In the genomic region with DNA sequence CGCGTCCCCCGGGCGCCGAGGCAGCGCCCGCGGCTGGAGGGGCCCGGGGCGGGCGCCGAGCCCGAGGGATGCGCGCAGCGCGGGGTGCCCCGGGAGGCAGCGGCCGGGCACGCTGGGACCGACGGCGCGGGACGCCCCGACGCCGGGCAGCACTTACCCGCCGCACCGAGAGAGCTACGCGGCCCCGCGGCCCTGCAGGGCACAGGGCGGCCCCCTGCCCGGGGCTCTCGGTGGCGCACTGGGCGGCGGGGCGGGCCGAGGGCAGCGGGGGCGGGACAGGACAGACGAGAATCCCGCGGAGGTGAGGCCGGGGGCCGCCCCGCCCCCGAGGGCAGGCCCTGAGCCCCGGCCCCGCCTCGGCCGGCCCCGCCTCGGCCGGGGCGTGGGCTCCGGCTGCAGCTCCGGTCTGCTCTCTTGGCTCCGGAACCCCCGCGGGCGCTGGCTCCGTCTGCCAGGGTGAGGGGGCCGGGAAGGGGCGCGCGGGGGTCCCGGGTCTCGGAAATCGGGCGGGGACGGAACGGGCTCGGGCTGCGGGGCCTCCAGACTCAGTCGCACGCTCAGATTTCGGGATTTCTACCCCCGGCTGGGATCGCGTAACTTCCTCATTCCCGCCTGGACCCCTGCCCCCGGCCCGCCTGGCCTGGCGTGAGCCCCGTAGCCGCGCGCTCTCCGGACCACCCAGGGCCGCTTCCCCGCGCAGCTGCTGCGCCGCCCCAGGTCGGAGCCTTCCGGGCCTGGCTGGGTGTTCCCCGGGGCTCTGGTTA, we compare ENCODE assay signal across 8 cellular contexts. TPM values are rescaled to one million over a fixed set of nuclear protein-coding genes. Genes with fewer than 3 reads are reported as not detected.
A peak's percentile ranks its signal among the peaks of the same experiment; 100 is the strongest.
DNase-seq lines count a peak whose midpoint lies in the region; ATAC-seq and TF ChIP-seq lines count a peak whose summit lies in the region.

A gene with protein sequence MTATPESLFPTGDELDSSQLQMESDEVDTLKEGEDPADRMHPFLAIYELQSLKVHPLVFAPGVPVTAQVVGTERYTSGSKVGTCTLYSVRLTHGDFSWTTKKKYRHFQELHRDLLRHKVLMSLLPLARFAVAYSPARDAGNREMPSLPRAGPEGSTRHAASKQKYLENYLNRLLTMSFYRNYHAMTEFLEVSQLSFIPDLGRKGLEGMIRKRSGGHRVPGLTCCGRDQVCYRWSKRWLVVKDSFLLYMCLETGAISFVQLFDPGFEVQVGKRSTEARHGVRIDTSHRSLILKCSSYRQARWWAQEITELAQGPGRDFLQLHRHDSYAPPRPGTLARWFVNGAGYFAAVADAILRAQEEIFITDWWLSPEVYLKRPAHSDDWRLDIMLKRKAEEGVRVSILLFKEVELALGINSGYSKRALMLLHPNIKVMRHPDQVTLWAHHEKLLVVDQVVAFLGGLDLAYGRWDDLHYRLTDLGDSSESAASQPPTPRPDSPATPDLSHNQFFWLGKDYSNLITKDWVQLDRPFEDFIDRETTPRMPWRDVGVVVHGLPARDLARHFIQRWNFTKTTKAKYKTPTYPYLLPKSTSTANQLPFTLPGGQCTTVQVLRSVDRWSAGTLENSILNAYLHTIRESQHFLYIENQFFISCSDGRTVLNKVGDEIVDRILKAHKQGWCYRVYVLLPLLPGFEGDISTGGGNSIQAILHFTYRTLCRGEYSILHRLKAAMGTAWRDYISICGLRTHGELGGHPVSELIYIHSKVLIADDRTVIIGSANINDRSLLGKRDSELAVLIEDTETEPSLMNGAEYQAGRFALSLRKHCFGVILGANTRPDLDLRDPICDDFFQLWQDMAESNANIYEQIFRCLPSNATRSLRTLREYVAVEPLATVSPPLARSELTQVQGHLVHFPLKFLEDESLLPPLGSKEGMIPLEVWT (plus strand): TSS at position 383 of the 764 bp plus-strand sequence. CDS start 621 bp downstream, outside the sequence.

- CTCF ChIA-PET in activated CD4-positive, alpha-beta memory T cell treated with anti-CD3 and anti-CD28 coated beads for 36 hours (lab: Charles Lee), result interaction anchor here (1.1 to 2.8 kb wide), 6 partner anchors 17 to 330 kb away, joined by 3 to 28 read pairs (median 4); a partner anchor contains a TSS

- DNase-seq in AG08395 (ENCODE audit: low spot score) (peak; percentile 98), NCI-H748 (lab: John Stamatoyannopoulos, UW; ENCODE audit: unreplicated experiment) (peak; percentile 92), lower leg skin (ENCODE audit: low spot score in 2 of 2) (peak; percentile 76 to 96)
- peak; percentile 92 for DNase-seq in activated CD4-positive, alpha-beta memory T cell treated with anti-CD3 and anti-CD28 coated beads for 36 hours
- DNase-seq in stimulated activated CD4-positive, alpha-beta T cell treated with anti-CD3 and anti-CD28 coated beads, Interleukin-4, amount 100 ng/mL, for 24 hours, result peak; percentile 86

- H3K36me3 ChIP-seq in duodenal mucosa (ENCODE audit: control insufficient read depth in 1 of 2, insufficient read depth in 2 of 2, low read length in 2 of 2), result peaks cover 0 to 5% of the 10 kb centered on the region in 2 donors

- no peaks in the 10 kb centered on the region for H3K9me3 Mint-ChIP-seq in activated CD4-positive, alpha-beta memory T cell treated with anti-CD3 and anti-CD28 coated beads for 36 hours

- H3K27ac Mint-ChIP-seq in activated CD4-positive, alpha-beta memory T cell treated with anti-CD3 and anti-CD28 coated beads for 36 hours, result no peak within 1 kb of the TSS

- H3K36me3 Mint-ChIP-seq in activated CD4-positive, alpha-beta memory T cell treated with anti-CD3 and anti-CD28 coated beads for 36 hours, result peaks cover 4% of the 10 kb centered on the region

- peaks cover 12 to 17% of the 10 kb centered on the region in 2 donors for H3K4me1 ChIP-seq in duodenal mucosa (ENCODE audit: control insufficient read depth in 1 of 2, insufficient read depth in 2 of 2, low read length in 2 of 2)

- no peaks in the 10 kb centered on the region for H3K27me3 Mint-ChIP-seq in activated CD4-positive, alpha-beta memory T cell treated with anti-CD3 and anti-CD28 coated beads for 36 hours

- peak within 1 kb of the TSS; percentile 71 to 74 for H3K4me3 ChIP-seq in duodenal mucosa (ENCODE audit: low read depth in 1 of 2, low read length in 2 of 2)
- peak within 1 kb of the TSS; percentile 55 for H3K4me3 ChIP-seq in lower leg skin (ENCODE audit: low read depth, poor library complexity, severe bottlenecking)

- TF ChIP-seq CTCF in lower leg skin (IDR thresholded peaks at IDR 0.05), result no peak

- POLR2A ChIA-PET in activated CD4-positive, alpha-beta memory T cell treated with anti-CD3 and anti-CD28 coated beads for 36 hours (lab: Charles Lee), result interaction anchor here (0.6 to 2.1 kb wide), 6 partner anchors 9 to 240 kb away, joined by 3 to 8 read pairs (median 4); a partner anchor contains a TSS

- H3K27me3 ChIP-seq in duodenal mucosa (ENCODE audit: control insufficient read depth in 1 of 2, insufficient read depth in 2 of 2, low read length in 2 of 2), result no peaks in the 10 kb centered on the region

- intact Hi-C loops in activated CD4-positive, alpha-beta memory T cell treated with anti-CD3 and anti-CD28 coated beads for 36 hours (cut with micrococcal nuclease), result loop anchor here (1.0 kb wide), 1 partner anchor 11 kb away; a partner anchor contains a TSS
- intact Hi-C loops in lower leg skin (cut with DNase I; ENCODE audit: low total_unique reads), result no loop called here

- no peak for TF ChIP-seq POLR2A in lower leg skin (IDR thresholded peaks at IDR 0.05)

- peaks cover 14% of the 10 kb centered on the region for H3K4me1 Mint-ChIP-seq in activated CD4-positive, alpha-beta memory T cell treated with anti-CD3 and anti-CD28 coated beads for 36 hours (ENCODE audit: low read depth)

- no peaks in the 10 kb centered on the region for H3K9me3 ChIP-seq in duodenal mucosa (ENCODE audit: control insufficient read depth in 1 of 2, low read length in 2 of 2)

- no peak within 1 kb of the TSS for H3K27ac ChIP-seq in duodenal mucosa (ENCODE audit: low read depth, low read length)

- peak; percentile 93 for ATAC-seq in GM18867 (IDR thresholded peaks at IDR 0.05; ENCODE audit: unreplicated experiment)
- ATAC-seq in HG03108 (IDR thresholded peaks at IDR 0.05; ENCODE audit: unreplicated experiment), result peak; percentile 97

- peak within 1 kb of the TSS; percentile 74 for H3K4me3 Mint-ChIP-seq in activated CD4-positive, alpha-beta memory T cell treated with anti-CD3 and anti-CD28 coated beads for 36 hours

- peak within 1 kb of the TSS; percentile 59 to 63 for H3K9ac ChIP-seq in duodenal mucosa (ENCODE audit: low read depth in 1 of 2, low read length in 2 of 2)

- 0 to 1% methylated on average over 35 to 55 of the region's 103 CpGs for WGBS in lower leg skin, 2 donors

RNA-seq across cellular contexts. Expression of the gene that starts here (rescaled TPM):
- 10 to 100 TPM; 15.8 to 19.3 TPM for total RNA-seq in activated CD4-positive, alpha-beta memory T cell treated with anti-CD3 and anti-CD28 coated beads for 36 hours
- total RNA-seq in lower leg skin, result 10 to 100 TPM; 40.1 to 78.8 (median 56.3) TPM
